1 cellular context compared by ENCODE assay signal in the genomic region with DNA sequence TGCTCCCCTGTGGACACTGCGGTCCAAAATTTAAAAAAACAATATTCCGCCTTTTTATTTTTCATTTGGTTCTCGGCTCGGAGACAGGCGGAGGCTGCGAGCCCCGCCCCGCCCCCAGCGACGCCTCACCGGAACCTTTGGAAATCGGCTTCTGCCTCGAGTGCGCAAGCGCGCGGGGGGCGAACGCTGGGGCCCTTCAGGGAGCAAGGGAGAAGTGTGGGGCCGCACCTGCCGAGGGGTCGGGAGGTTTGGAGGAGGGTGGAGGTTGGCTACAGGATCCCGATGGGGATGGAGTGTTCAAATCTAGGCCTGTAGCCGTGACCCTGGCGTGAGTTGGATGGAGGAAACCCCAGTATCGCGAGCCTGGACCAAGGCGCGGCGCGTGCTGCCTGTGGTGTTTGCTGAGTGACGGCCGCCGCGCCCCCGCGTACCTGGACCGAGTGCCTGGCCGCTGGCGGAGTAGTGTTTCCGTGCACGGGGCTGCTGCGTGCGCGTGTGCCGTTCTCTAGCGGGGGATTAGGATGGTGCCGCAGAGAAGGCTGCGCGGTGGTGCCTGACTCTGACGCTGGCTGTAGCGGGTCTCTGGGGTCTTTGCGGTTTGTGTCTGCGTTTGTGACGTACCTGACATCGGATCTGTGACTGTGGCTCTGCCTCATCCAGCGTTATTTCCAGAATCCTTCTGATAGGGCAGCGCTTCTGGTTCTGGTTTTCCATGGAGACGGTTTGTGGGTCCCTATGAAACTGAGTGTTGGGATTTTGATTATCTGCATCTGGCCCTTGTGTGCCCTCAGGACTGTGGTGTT.
TF ChIP-seq lines count a peak whose summit lies in the region.

No MANE protein-coding gene starts in this region.

TF ChIP-seq in SK-N-SH, 30 proteins besides CTCF, POLR2A, EP300 and RAD21 (continued from another document):
- TF ChIP-seq, protein P1, sequence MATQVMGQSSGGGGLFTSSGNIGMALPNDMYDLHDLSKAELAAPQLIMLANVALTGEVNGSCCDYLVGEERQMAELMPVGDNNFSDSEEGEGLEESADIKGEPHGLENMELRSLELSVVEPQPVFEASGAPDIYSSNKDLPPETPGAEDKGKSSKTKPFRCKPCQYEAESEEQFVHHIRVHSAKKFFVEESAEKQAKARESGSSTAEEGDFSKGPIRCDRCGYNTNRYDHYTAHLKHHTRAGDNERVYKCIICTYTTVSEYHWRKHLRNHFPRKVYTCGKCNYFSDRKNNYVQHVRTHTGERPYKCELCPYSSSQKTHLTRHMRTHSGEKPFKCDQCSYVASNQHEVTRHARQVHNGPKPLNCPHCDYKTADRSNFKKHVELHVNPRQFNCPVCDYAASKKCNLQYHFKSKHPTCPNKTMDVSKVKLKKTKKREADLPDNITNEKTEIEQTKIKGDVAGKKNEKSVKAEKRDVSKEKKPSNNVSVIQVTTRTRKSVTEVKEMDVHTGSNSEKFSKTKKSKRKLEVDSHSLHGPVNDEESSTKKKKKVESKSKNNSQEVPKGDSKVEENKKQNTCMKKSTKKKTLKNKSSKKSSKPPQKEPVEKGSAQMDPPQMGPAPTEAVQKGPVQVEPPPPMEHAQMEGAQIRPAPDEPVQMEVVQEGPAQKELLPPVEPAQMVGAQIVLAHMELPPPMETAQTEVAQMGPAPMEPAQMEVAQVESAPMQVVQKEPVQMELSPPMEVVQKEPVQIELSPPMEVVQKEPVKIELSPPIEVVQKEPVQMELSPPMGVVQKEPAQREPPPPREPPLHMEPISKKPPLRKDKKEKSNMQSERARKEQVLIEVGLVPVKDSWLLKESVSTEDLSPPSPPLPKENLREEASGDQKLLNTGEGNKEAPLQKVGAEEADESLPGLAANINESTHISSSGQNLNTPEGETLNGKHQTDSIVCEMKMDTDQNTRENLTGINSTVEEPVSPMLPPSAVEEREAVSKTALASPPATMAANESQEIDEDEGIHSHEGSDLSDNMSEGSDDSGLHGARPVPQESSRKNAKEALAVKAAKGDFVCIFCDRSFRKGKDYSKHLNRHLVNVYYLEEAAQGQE (IDR thresholded peaks at IDR 0.05; ENCODE audit: low read depth, low read length), result no peak
- TF ChIP-seq MAX (IDR thresholded peaks at IDR 0.05; ENCODE audit: low read depth) (peak; percentile 87), MXI1 (IDR thresholded peaks at IDR 0.05; ENCODE audit: low read depth, low read length) (peak; percentile 76), EZH2phosphoT487 (IDR thresholded peaks at IDR 0.05; ENCODE audit: borderline replicate concordance, low read depth) (no peak), TEAD4 (IDR thresholded peaks at IDR 0.05; ENCODE audit: borderline replicate concordance, insufficient read depth) (no peak), ELF1 (IDR thresholded peaks at IDR 0.05) (no peak), GABPA (IDR thresholded peaks at IDR 0.05; ENCODE audit: low read depth) (no peak), FOXM1 (IDR thresholded peaks at IDR 0.05; ENCODE audit: low read depth) (no peak), GATA2 (CRISPR knock-in tag; IDR thresholded peaks at IDR 0.05) (peak; percentile 22; the same call in 1 of the 2 replicates), NFIC (IDR thresholded peaks at IDR 0.05; ENCODE audit: borderline replicate concordance) (no peak), POLR2AphosphoS5 (IDR thresholded peaks at IDR 0.05; ENCODE audit: low read depth, low read length) (no peak), YY1 (IDR thresholded peaks at IDR 0.05; ENCODE audit: low read depth) (peak; percentile 7; the same call in 1 of the 2 replicates), FOSL2 (IDR thresholded peaks at IDR 0.05; ENCODE audit: borderline replicate concordance, low read depth) (no peak), SIN3A (IDR thresholded peaks at IDR 0.05; ENCODE audit: borderline replicate concordance, low read depth, low read length) (no peak), FOXJ3 (CRISPR knock-in tag; IDR thresholded peaks at IDR 0.05) (peak; percentile 64; the same call in 1 of the 2 replicates), ZBTB33 (IDR thresholded peaks at IDR 0.05; ENCODE audit: borderline replicate concordance, low read depth) (peak; percentile 94), TAF1 (IDR thresholded peaks at IDR 0.05; ENCODE audit: borderline replicate concordance, low read depth, low read length) (no peak)
- TF ChIP-seq, protein P2, sequence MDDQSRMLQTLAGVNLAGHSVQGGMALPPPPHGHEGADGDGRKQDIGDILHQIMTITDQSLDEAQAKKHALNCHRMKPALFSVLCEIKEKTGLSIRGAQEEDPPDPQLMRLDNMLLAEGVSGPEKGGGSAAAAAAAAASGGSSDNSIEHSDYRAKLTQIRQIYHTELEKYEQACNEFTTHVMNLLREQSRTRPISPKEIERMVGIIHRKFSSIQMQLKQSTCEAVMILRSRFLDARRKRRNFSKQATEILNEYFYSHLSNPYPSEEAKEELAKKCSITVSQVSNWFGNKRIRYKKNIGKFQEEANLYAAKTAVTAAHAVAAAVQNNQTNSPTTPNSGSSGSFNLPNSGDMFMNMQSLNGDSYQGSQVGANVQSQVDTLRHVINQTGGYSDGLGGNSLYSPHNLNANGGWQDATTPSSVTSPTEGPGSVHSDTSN (IDR thresholded peaks at IDR 0.05), result peak; percentile 46; the same call in 1 of the 2 replicates
- TF ChIP-seq, protein P3, sequence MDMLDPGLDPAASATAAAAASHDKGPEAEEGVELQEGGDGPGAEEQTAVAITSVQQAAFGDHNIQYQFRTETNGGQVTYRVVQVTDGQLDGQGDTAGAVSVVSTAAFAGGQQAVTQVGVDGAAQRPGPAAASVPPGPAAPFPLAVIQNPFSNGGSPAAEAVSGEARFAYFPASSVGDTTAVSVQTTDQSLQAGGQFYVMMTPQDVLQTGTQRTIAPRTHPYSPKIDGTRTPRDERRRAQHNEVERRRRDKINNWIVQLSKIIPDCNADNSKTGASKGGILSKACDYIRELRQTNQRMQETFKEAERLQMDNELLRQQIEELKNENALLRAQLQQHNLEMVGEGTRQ (IDR thresholded peaks at IDR 0.05; ENCODE audit: borderline replicate concordance, low read depth, low read length), result peak; percentile 58; the same call in 1 of the 2 replicates
